Comparison of ENCODE assay signal across 8 cellular contexts in genomic region chr14:96762650-96763049, GRCh38. TPM values are rescaled to one million over a fixed set of nuclear protein-coding genes. Genes with fewer than 3 reads are reported as not detected.
DNase-seq lines count a peak whose midpoint lies in the region; ATAC-seq, FAIRE-seq and TF ChIP-seq lines count a peak whose summit lies in the region.

No MANE protein-coding gene starts in this region.

- H3K9me3 Mint-ChIP-seq in IgD-negative memory B cell: peaks cover 0 to 2% (median 0%) of the 10 kb centered on the region in 3 donors

- no peak overlapping the region for H3K9ac ChIP-seq in PC-3 (ENCODE audit: low read length)

- ATAC-seq in PC-3: peak; percentile 91

- peak; percentile 80 for DNase-seq in H7
- peak; percentile 78 for DNase-seq in PC-3
- peak; percentile 55 for DNase-seq in cerebellum (ENCODE audit: low spot score)
- peak; percentile 29 for DNase-seq in midbrain (lab: John Stamatoyannopoulos, UW)
- no peak for DNase-seq in mesenteric fat pad (ENCODE audit: low spot score)

- BruUV-seq in PC-3 (replicated peaks; lab: Mats Ljungman, UMichigan): no TSS peak

- H3K36me3 ChIP-seq in H7 (replicated peaks; ENCODE audit: control insufficient read depth, insufficient read depth, low read length) (no peaks in the 10 kb centered on the region), PC-3 (ENCODE audit: low read depth, low read length) (no peaks in the 10 kb centered on the region)

- POLR2A ChIA-PET in PC-3 (lab: Charles Lee; ENCODE audit: unreplicated experiment): no interaction called here

- TF ChIP-seq CTCF in PC-3 (conservative IDR thresholded peaks at IDR 0.05; ENCODE audit: low read depth, low read length): no peak

- H3K4me1 ChIP-seq in PC-3 (ENCODE audit: insufficient read depth, low read length): no peaks in the 10 kb centered on the region; the same call in 1 of the 2 replicates

- peaks cover 0 to 6% (median 4%) of the 10 kb centered on the region in 3 donors for H3K4me1 Mint-ChIP-seq in IgD-negative memory B cell

- H3K9me2 ChIP-seq in PC-3 (replicated peaks; ENCODE audit: low read length): no peaks in the 10 kb centered on the region

- H4K20me1 ChIP-seq in PC-3 (ENCODE audit: low read length): no peaks in the 10 kb centered on the region

- H3K27me3 ChIP-seq in H7 (ENCODE audit: control insufficient read depth, insufficient read depth, low read length) (no peaks in the 10 kb centered on the region; the same call in 1 of the 2 replicates), PC-3 (ENCODE audit: low read length) (peaks cover 17% of the 10 kb centered on the region)

- peaks cover under 1% of the 10 kb centered on the region for H3K36me3 Mint-ChIP-seq in IgD-negative memory B cell

- H3F3A ChIP-seq in PC-3 (ENCODE audit: low read length, unreplicated experiment): no peaks in the 10 kb centered on the region

- peak overlapping the region; percentile 74 for H3K4me2 ChIP-seq in PC-3 (ENCODE audit: low read length)

- no peak overlapping the region for H3K27ac ChIP-seq in PC-3 (ENCODE audit: low read length)

- H3K27ac Mint-ChIP-seq in IgD-negative memory B cell: no peak overlapping the region

- H2AFZ ChIP-seq in PC-3 (ENCODE audit: low read length): peak overlapping the region; percentile 82

- peak; percentile 19 for FAIRE-seq in A204.1 (lab: Jason Lieb, UNC)
- FAIRE-seq in G401.6 (lab: Jason Lieb, UNC): peak; percentile 84

- H3K79me2 ChIP-seq in PC-3 (ENCODE audit: low read length): no peaks in the 10 kb centered on the region

- peak overlapping the region in 3 of 4 donors; percentile 47 to 95 (median 72) for H3K4me3 Mint-ChIP-seq in IgD-negative memory B cell

- CTCF ChIA-PET in PC-3 (lab: Charles Lee): interaction anchor here (0.5 to 0.6 kb wide), 2 partner anchors 22 to 179 kb away, joined by 3 to 10 read pairs; no protein-coding TSS in a partner anchor

- peaks cover 5% of the 10 kb centered on the region for H3K27me3 Mint-ChIP-seq in IgD-negative memory B cell

- intact Hi-C loops in PC-3 (cut with micrococcal nuclease): no loop called here

- H3K9me3 ChIP-seq in PC-3 (ENCODE audit: low read length): no peaks in the 10 kb centered on the region

- H3K4me3 ChIP-seq in H7 (ENCODE audit: insufficient read depth, low read depth, low read length) (peak overlapping the region; percentile 8; the same call in 1 of the 2 replicates), PC-3 (ENCODE audit: low read length) (no peak overlapping the region)

RNA-seq across cellular contexts. Expression of gene VRK1, which starts 34.5 kb away (rescaled TPM):
- total RNA-seq in H7 (2014; rRNA removed; shearing (Covaris generic)): 69.8 and 87.8 TPM in 2 replicates
- polyA plus RNA-seq in IgD-negative memory B cell: 35.9 TPM
- 39.1 and 46.7 TPM in 2 replicates for total RNA-seq in PC-3 (2014; rRNA removed)
- 34.8 TPM for total RNA-seq in cerebellum
- total RNA-seq in mesenteric fat pad: 9.0 TPM
